In the genomic region with DNA sequence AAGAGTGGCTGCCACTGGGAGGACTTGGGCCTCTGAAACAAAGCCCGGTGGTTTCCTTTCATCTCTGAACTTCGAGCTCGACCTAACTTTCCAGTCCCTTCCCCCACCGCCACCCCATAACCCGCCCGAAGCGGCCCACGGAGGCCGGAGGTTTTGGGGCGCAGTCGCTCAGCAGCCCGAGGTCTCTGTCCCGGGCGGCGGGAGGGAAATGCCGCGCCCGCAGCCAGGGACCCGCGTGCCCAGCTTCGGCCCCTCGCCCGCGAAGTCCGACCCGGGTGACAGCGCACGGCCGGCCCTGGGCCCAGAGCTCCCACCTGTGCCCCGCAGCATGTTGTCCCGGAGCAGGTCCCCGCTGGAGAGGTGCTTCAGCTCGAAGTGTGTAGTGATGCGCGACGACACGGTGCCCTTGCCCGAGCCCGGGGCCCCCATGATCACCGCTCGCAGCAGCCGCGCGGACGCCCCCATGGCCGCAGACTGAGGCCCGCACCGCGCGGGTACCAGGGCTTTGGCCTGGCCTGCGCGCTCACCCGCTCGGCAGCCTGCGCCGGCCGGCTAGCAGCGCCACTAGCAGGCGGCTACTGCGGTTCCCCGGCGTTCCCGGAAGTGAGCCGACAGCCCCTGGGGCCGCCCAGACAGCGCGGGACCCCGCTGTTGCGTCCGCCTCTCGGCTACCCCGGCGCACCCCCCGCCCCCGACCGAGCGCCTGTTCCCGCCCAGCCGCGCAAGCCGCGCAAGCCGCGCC, we compare ENCODE assay signal across 8 cellular contexts. TPM values are rescaled to one million over a fixed set of nuclear protein-coding genes. Genes with fewer than 3 reads are reported as not detected.
A peak's percentile ranks its signal among the peaks of the same experiment; 100 is the strongest.
DNase-seq lines count a peak whose midpoint lies in the region; ATAC-seq, FAIRE-seq and TF ChIP-seq lines count a peak whose summit lies in the region.

Gene AK3 (minus strand): TSS at position 580 of the 742 bp plus-strand sequence. CDS start 115 bp downstream, at position 465.

- POLR2A ChIA-PET in SK-N-SH (lab: Yijun Ruan, JAX): interaction anchor here (0.8 to 2.1 kb wide), 5 partner anchors 12 to 74 kb away, joined by 4 to 10 read pairs (median 7); partner anchors contain the start of genes CDC37L1, RCL1 and SPATA6L

- no peaks in the 10 kb centered on the region for H3K9me2 ChIP-seq in SK-N-SH

- H3K79me2 ChIP-seq in SK-N-SH (ENCODE audit: insufficient read depth): peaks cover 47% of the 10 kb centered on the region

- H3K9me3 ChIP-seq in SK-N-SH: no peaks in the 10 kb centered on the region

- no peak for FAIRE-seq in H54 (lab: Jason Lieb, UNC)

- peaks cover 17% of the 10 kb centered on the region for H3F3A ChIP-seq in SK-N-SH (replicated peaks; ENCODE audit: insufficient read depth)

- 1% methylated on average over 12 of the region's 84 CpGs for WGBS in SK-N-SH (ENCODE audit: low lambda C conversion rate)

- peak within 1 kb of the TSS; percentile 85 for H3K9ac ChIP-seq in SK-N-SH

- H2AFZ ChIP-seq in SK-N-SH (ENCODE audit: low read depth): peak within 1 kb of the TSS; percentile 92

- H3K4me3 ChIP-seq in SK-N-SH (ENCODE audit: low read depth in 2 of 2, low read length in 1 of 2): peak within 1 kb of the TSS; percentile 73 to 92

- CTCF ChIA-PET in SK-N-SH (lab: Yijun Ruan, JAX): interaction anchor here (0.6 to 2.6 kb wide), 14 partner anchors 9 to 1209 kb away, joined by 3 to 12 read pairs (median 4); partner anchors contain the start of genes CDC37L1, PLPP6 and SPATA6L

- peak; percentile 61 for DNase-seq in GM04504 (ENCODE audit: low read depth)
- peak; percentile 66 for DNase-seq in H54 (ENCODE audit: insufficient read length, low spot score)
- DNase-seq in LoVo (ENCODE audit: low spot score): peak; percentile 88
- DNase-seq in SK-N-SH: peak; percentile 99
- peak; percentile 85 for DNase-seq in activated naive CD4-positive, alpha-beta T cell treated with anti-CD3 and anti-CD28 coated beads, Interleukin-2, amount 50 U/mL, for 16 hours
- peak; percentile 81 for DNase-seq in globus pallidus (ENCODE audit: low spot score)
- peak; percentile 48 for DNase-seq in omental fat pad (ENCODE audit: low spot score)

- H3K27ac ChIP-seq in SK-N-SH (ENCODE audit: low read depth in 2 of 2, low read length in 1 of 2) (peak within 1 kb of the TSS; percentile 67 to 78), temporal lobe (ENCODE audit: low read depth, low read length) (peak within 1 kb of the TSS; percentile 79)

- no peaks in the 10 kb centered on the region for H3K27me3 ChIP-seq in SK-N-SH (ENCODE audit: insufficient read depth)

- TF ChIP-seq CTCF in SK-N-SH (IDR thresholded peaks at IDR 0.05): peak; percentile 23; the same call in 1 of the 2 replicates
- TF ChIP-seq CTCF in omental fat pad (IDR thresholded peaks at IDR 0.05): no peak

- ATAC-seq in omental fat pad (ENCODE audit: low FRiP score): peak; percentile 98

- no peak for TF ChIP-seq EP300 in SK-N-SH (IDR thresholded peaks at IDR 0.05; ENCODE audit: borderline replicate concordance in 1 of 2, low read depth in 1 of 2, low read length in 1 of 2)

- H4K20me1 ChIP-seq in SK-N-SH (ENCODE audit: insufficient read depth): peaks cover 3% of the 10 kb centered on the region; the same call in 1 of the 2 replicates

- TF ChIP-seq RAD21 in SK-N-SH (IDR thresholded peaks at IDR 0.05; ENCODE audit: low read length): peak; percentile 42

- H3K4me2 ChIP-seq in SK-N-SH: peak within 1 kb of the TSS; percentile 94

- peaks cover 5 to 13% of the 10 kb centered on the region in 2 experiments; a peak in 2 of 4 replicates for H3K4me1 ChIP-seq in SK-N-SH (ENCODE audit: control insufficient read depth in 1 of 2, insufficient read depth in 2 of 2, low read depth in 1 of 2, low read length in 1 of 2)

- TF ChIP-seq POLR2A in H54 (IDR thresholded peaks at IDR 0.05; ENCODE audit: low read depth, low read length): peak; percentile 73

- H3K36me3 ChIP-seq in SK-N-SH (replicated peaks in 1 of 2; ENCODE audit: control insufficient read depth in 1 of 2, insufficient read depth in 2 of 2, low read length in 1 of 2): peaks cover 0 to 7% of the 10 kb centered on the region in 2 experiments

TF ChIP-seq in SK-N-SH, 30 proteins besides CTCF, POLR2A, EP300 and RAD21 (continues in another document):
- no peak for TF ChIP-seq GATA2 (CRISPR knock-in tag; IDR thresholded peaks at IDR 0.05)
- no peak for TF ChIP-seq MEF2A (IDR thresholded peaks at IDR 0.05; ENCODE audit: borderline replicate concordance, low read depth)
- no peak for TF ChIP-seq FOXM1 (IDR thresholded peaks at IDR 0.05; ENCODE audit: low read depth)
- no peak for TF ChIP-seq RXRA (IDR thresholded peaks at IDR 0.05; ENCODE audit: borderline replicate concordance, low read depth)
- peak; percentile 89 for TF ChIP-seq ELF1 (IDR thresholded peaks at IDR 0.05)
- TF ChIP-seq YY1 (IDR thresholded peaks at IDR 0.05; ENCODE audit: low read depth): no peak
- peak; percentile 67 for TF ChIP-seq POLR2AphosphoS5 (IDR thresholded peaks at IDR 0.05; ENCODE audit: low read depth, low read length)
- no peak for TF ChIP-seq RFX5 (IDR thresholded peaks at IDR 0.05; ENCODE audit: low read length)
- peak; percentile 61 for TF ChIP-seq NRF1 (IDR thresholded peaks at IDR 0.05; ENCODE audit: low read depth, low read length)
- no peak for TF ChIP-seq USF1 (IDR thresholded peaks at IDR 0.05; ENCODE audit: borderline replicate concordance, low read depth)
- TF ChIP-seq GABPA (IDR thresholded peaks at IDR 0.05; ENCODE audit: low read depth): peak; percentile 50; the same call in 1 of the 2 replicates
- TF ChIP-seq, protein P1, sequence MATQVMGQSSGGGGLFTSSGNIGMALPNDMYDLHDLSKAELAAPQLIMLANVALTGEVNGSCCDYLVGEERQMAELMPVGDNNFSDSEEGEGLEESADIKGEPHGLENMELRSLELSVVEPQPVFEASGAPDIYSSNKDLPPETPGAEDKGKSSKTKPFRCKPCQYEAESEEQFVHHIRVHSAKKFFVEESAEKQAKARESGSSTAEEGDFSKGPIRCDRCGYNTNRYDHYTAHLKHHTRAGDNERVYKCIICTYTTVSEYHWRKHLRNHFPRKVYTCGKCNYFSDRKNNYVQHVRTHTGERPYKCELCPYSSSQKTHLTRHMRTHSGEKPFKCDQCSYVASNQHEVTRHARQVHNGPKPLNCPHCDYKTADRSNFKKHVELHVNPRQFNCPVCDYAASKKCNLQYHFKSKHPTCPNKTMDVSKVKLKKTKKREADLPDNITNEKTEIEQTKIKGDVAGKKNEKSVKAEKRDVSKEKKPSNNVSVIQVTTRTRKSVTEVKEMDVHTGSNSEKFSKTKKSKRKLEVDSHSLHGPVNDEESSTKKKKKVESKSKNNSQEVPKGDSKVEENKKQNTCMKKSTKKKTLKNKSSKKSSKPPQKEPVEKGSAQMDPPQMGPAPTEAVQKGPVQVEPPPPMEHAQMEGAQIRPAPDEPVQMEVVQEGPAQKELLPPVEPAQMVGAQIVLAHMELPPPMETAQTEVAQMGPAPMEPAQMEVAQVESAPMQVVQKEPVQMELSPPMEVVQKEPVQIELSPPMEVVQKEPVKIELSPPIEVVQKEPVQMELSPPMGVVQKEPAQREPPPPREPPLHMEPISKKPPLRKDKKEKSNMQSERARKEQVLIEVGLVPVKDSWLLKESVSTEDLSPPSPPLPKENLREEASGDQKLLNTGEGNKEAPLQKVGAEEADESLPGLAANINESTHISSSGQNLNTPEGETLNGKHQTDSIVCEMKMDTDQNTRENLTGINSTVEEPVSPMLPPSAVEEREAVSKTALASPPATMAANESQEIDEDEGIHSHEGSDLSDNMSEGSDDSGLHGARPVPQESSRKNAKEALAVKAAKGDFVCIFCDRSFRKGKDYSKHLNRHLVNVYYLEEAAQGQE (IDR thresholded peaks at IDR 0.05; ENCODE audit: low read depth, low read length): 0 out of 2 replicates have a peak, but pooled peaks have one; percentile 5
- no peak for TF ChIP-seq RCOR1 (IDR thresholded peaks at IDR 0.05; ENCODE audit: low read length)
- no peak for TF ChIP-seq FOSL2 (IDR thresholded peaks at IDR 0.05; ENCODE audit: borderline replicate concordance, low read depth)
- TF ChIP-seq SIN3A (IDR thresholded peaks at IDR 0.05; ENCODE audit: borderline replicate concordance, low read depth, low read length): peak; percentile 97; the same call in 1 of the 2 replicates
- no peak for TF ChIP-seq TEAD4 (IDR thresholded peaks at IDR 0.05; ENCODE audit: borderline replicate concordance, insufficient read depth)
- no peak for TF ChIP-seq IRF3 (IDR thresholded peaks at IDR 0.05; ENCODE audit: low read depth, low read length)
- no peak for TF ChIP-seq TCF12 (IDR thresholded peaks at IDR 0.05)
- no peak for TF ChIP-seq SMC3 (IDR thresholded peaks at IDR 0.05; ENCODE audit: low read depth, low read length)
- TF ChIP-seq CHD2 (IDR thresholded peaks at IDR 0.05; ENCODE audit: low read length, partially characterized antibody): peak; percentile 72
- no peak for TF ChIP-seq FOXJ3 (CRISPR knock-in tag; IDR thresholded peaks at IDR 0.05)
- TF ChIP-seq MXI1 (IDR thresholded peaks at IDR 0.05; ENCODE audit: low read depth, low read length): peak; percentile 65; the same call in 1 of the 2 replicates

RNA-seq across cellular contexts. Expression of gene AK3, which starts in this region (rescaled TPM):
- polyA plus RNA-seq in SK-N-SH (2012; rRNA removed): 20.6 and 30.8 TPM in 2 replicates
- 33.5 and 41.1 TPM in 2 replicates for polyA plus RNA-seq in SK-N-SH (2012; cell fraction: cytosol; rRNA removed)
- polyA plus RNA-seq in SK-N-SH (2012; cell fraction: nucleus; rRNA removed): 13.6 and 32.3 TPM in 2 replicates
- total RNA-seq in omental fat pad (10 to 100 TPM; 77.6 to 99.4 (median 88.6) TPM), temporal lobe (31.5 TPM)

Comparison
In these comparisons a context has a peak if more than half of its experiments do, and no peak if none do; other contexts are left out.
1. Peak in every context shown above with its lines: DNase-seq, ATAC-seq, H3K4me3 ChIP-seq and H3K27ac ChIP-seq.
2. DNase-seq: peak in every context shown above with its lines; median percentile 99 in SK-N-SH; 88 in LoVo; 85 in activated naive CD4-positive, alpha-beta T cell treated with anti-CD3 and anti-CD28 coated beads, Interleukin-2, amount 50 U/mL, for 16 hours; 81 in globus pallidus; 66 in H54; 61 in GM04504; 48 in omental fat pad.